8 cellular contexts compared by ENCODE assay signal in the genomic region with DNA sequence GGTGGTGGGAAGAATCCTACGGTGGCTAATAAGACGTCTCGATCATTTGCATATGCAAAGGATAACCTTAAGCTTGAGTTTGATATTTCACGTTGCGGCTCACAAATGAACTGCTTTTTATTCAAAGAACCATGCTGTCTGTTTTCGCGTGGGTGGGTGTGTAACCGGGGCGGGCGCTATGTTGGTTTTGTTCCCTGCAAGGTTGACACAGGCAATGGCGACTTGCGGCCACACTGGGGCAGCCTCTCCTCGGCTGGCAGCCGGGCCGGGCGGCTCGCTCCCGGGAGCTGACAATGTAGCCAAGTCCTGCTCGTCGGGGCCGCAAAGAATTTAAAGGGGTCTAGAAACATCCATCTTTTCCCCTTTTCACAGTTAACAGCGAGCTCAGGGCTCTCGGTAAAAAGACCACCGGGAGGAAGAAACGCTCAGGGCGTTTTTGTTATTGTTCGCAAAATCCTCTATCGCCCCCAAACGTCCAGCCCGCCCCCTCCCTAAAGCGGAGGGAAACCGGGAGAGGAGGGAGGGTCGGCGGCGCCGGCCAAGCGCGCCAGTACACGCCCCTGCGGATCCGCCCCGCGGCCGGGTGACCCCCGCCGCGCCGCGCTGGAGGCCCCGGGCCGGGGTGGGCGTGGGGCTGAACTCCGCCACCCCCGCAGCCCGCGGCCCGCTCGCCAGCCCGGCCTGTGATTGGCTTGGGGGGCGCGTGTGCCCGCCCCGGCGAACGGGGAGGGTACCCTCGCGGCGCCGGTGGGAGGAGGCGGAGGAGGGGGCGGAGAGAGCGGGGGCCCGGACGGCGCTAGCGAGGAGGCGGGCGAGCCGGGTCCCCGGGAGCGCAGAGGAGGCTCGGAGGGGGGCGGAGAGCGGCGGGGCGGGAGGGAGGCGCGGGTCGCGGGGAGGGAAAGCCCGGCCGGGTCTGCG. TPM values are rescaled to one million over a fixed set of nuclear protein-coding genes. Genes with fewer than 3 reads are reported as not detected.
DNase-seq lines count a peak whose midpoint lies in the region; ATAC-seq and TF ChIP-seq lines count a peak whose summit lies in the region.

A gene (plus strand): TSS at position 775 of the 918 bp plus-strand sequence. CDS start 435 bp downstream, outside the sequence.

- TF ChIP-seq CTCF in BJ (IDR thresholded peaks at IDR 0.05; ENCODE audit: insufficient read depth, low read depth, low read length): peak; percentile 95
- peak; percentile 91 for TF ChIP-seq CTCF in liver (IDR thresholded peaks at IDR 0.05; ENCODE audit: low read depth, low read length, missing input control)

- CTCF ChIA-PET in BJ (lab: Yijun Ruan, JAX): interaction anchor here (0.6 to 2.1 kb wide), 44 partner anchors 10 to 878 kb away, joined by 3 to 28 read pairs (median 4); no protein-coding TSS in a partner anchor

- H3K4me3 ChIP-seq in BJ (ENCODE audit: low read depth, low read length) (peak within 1 kb of the TSS; percentile 73), liver (ENCODE audit: low read depth in 1 of 3, low read length in 3 of 3) (peak within 1 kb of the TSS; percentile 81 to 95 (median 93))

- H3K9me3 ChIP-seq in liver (ENCODE audit: control insufficient read depth in 4 of 4, low read length in 3 of 4): no peaks in the 10 kb centered on the region

- H3K27ac ChIP-seq in liver (ENCODE audit: low read depth in 1 of 2, low read length in 2 of 2): peak within 1 kb of the TSS; percentile 77 to 96

- peak; percentile 19 for DNase-seq in BJ (ENCODE audit: low read depth)
- DNase-seq in GM19240 (ENCODE audit: insufficient read length, low spot score): peak; percentile 45
- peak; percentile 88 for DNase-seq in NCI-H510A treated with DMSO at 0.1 percent for 48 hours (lab: John Stamatoyannopoulos, UW)
- DNase-seq in activated CD4-positive, alpha-beta T cell treated with anti-CD3 and anti-CD28 coated beads, Interleukin-2, amount 50 U/mL, for 24 hours (ENCODE audit: low read depth in 1 of 2, low spot score in 1 of 2): peak; percentile 60 to 81
- DNase-seq in dermis blood vessel endothelial cell: peak; percentile 92
- DNase-seq in stimulated activated CD4-positive, alpha-beta T cell treated with anti-CD3 and anti-CD28 coated beads, Interleukin-2, amount 100 ng/mL, for 48 hours: peak; percentile 70 to 71

- peak; percentile 95 for TF ChIP-seq RAD21 in liver (IDR thresholded peaks at IDR 0.05)

- H3K27me3 ChIP-seq in BJ (ENCODE audit: control insufficient read depth, insufficient read depth, low read length) (peaks cover 1% of the 10 kb centered on the region; the same call in 1 of the 2 replicates), liver (ENCODE audit: control insufficient read depth in 4 of 4, insufficient read depth in 4 of 4, low read length in 3 of 4) (no peaks in the 10 kb centered on the region)

- peak; percentile 64 for ATAC-seq in HG03442 (IDR thresholded peaks at IDR 0.05; ENCODE audit: unreplicated experiment)

- peaks cover 0 to 30% (median 24%) of the 10 kb centered on the region in 4 donors for H3K4me1 ChIP-seq in liver (ENCODE audit: control insufficient read depth in 4 of 4, insufficient read depth in 4 of 4, low read length in 3 of 4)

- peak within 1 kb of the TSS; percentile 78 to 87 for H3K9ac ChIP-seq in liver (ENCODE audit: low read depth in 1 of 2, low read length in 2 of 2)

- POLR2A ChIA-PET in BJ (lab: Charles Lee): interaction anchor here (0.8 kb wide), 1 partner anchor 78 kb away, joined by 3 read pairs; no protein-coding TSS in a partner anchor

- under 1% methylated on average over 93 of the region's 93 CpGs for WGBS in liver

- H3K36me3 ChIP-seq in BJ (ENCODE audit: control insufficient read depth, insufficient read depth, low read length) (no peaks in the 10 kb centered on the region), liver (ENCODE audit: control insufficient read depth in 4 of 4, insufficient read depth in 3 of 4, low read depth in 1 of 4, low read length in 3 of 4) (no peaks in the 10 kb centered on the region)

TF ChIP-seq in liver, 16 proteins besides CTCF, POLR2A, EP300 and RAD21:
- TF ChIP-seq RXRA (IDR thresholded peaks at IDR 0.05): peak in 1 of 2 donors; percentile 6
- peak; percentile 49 for TF ChIP-seq FOXA2 (IDR thresholded peaks at IDR 0.05)
- TF ChIP-seq, protein P1, sequence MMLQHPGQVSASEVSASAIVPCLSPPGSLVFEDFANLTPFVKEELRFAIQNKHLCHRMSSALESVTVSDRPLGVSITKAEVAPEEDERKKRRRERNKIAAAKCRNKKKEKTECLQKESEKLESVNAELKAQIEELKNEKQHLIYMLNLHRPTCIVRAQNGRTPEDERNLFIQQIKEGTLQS (IDR thresholded peaks at IDR 0.05): peak; percentile 21
- TF ChIP-seq TAF1 (conservative IDR thresholded peaks at IDR 0.05): no peak
- TF ChIP-seq JUND (IDR thresholded peaks at IDR 0.05): no peak
- TF ChIP-seq YY1 (IDR thresholded peaks at IDR 0.05): peak; percentile 79
- TF ChIP-seq EGR1 (IDR thresholded peaks at IDR 0.05; ENCODE audit: low read depth in 2 of 2): peak; percentile 90 to 93

RNA-seq across cellular contexts. Expression of the gene that starts here (rescaled TPM):
- polyA plus RNA-seq in BJ (2011; rRNA removed) (10.8 and 14.1 TPM in 2 replicates), liver (10 to 100 TPM; 10.2 to 15.1 TPM)
- 12.2 and 15.0 TPM in 2 replicates for polyA minus RNA-seq in BJ (2011; rRNA and poly(A)+ RNA removed)
- total RNA-seq in dermis blood vessel endothelial cell (15.1 and 26.4 TPM in 2 replicates), liver (10 to 100 TPM; 11.2 to 20.3 TPM)

Comparison
In these comparisons a context has a peak if more than half of its experiments do, and no peak if none do; other contexts are left out.
1. Peak in every context shown above with its lines: DNase-seq, ATAC-seq, H3K4me3 ChIP-seq and H3K27ac ChIP-seq.
2. DNase-seq: peak in every context shown above with its lines; median percentile 92 in dermis blood vessel endothelial cell; 88 in NCI-H510A treated with DMSO at 0.1 percent for 48 hours; 70 in activated CD4-positive, alpha-beta T cell treated with anti-CD3 and anti-CD28 coated beads, Interleukin-2, amount 50 U/mL, for 24 hours; 70 in stimulated activated CD4-positive, alpha-beta T cell treated with anti-CD3 and anti-CD28 coated beads, Interleukin-2, amount 100 ng/mL, for 48 hours; 45 in GM19240; 19 in BJ.